ENCODE assay signal across 1 cellular context in genomic region chr14:76948976-76949375, GRCh38.
TF ChIP-seq lines count a peak whose summit lies in the region.

No MANE protein-coding gene starts in this region.

TF ChIP-seq in GM23338, 12 proteins besides CTCF, POLR2A, EP300 and RAD21 (continued from another document):
- no peak for TF ChIP-seq ZNF462 (CRISPR knock-in tag; IDR thresholded peaks at IDR 0.05)
- TF ChIP-seq NANOG (IDR thresholded peaks at IDR 0.05; ENCODE audit: borderline replicate concordance), result no peak
- TF ChIP-seq EZH2phosphoT487 (IDR thresholded peaks at IDR 0.05; ENCODE audit: unreplicated experiment), result no peak
- no peak for TF ChIP-seq ZNF331 (CRISPR knock-in tag; IDR thresholded peaks at IDR 0.05; ENCODE audit: low read depth)
